In the genomic region with DNA sequence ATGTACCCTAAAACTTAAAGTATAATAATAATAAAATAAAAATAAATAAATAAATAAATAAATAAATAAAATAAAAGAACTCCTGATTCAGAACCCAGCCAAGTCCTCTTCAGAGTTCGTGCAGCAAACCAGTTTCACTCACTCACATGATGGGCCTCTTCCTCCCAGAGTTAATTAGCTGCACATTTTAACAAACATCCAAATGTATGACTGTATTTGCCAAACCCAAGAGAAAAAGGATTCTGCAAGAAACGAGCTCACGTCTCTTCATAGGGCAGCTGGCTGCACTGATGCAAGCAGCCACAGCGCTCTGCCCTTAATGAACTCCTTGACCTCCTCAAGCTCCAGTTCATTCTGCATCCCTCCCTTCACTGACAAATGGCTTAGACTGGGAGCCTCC, we compare ENCODE assay signal across 25 cellular contexts. TPM values are rescaled to one million over a fixed set of nuclear protein-coding genes. Genes with fewer than 3 reads are reported as not detected.
DNase-seq lines count a peak whose midpoint lies in the region; ATAC-seq and TF ChIP-seq lines count a peak whose summit lies in the region.
"Had no signal": no experiment of that assay in that cellular context is flagged by ENCODE, and none has a peak within 500 bp of the region (broad histone marks: within the 10 kb centered on the region; RNA-seq: fewer than 3 reads in every experiment).

No MANE protein-coding gene starts in this region.

- H3K9me3 ChIP-seq in heart left ventricle = no peaks in the 10 kb centered on the region
- H3K9me3 ChIP-seq: MG63 had no signal

- 81 to 90% (median 87%) methylated on average over 4 of the region's 4 CpGs for WGBS in heart left ventricle, 4 donors

- H3K27me3 Mint-ChIP-seq in activated T-helper 1 cell treated with anti-CD3 and anti-CD28 coated beads, Interleukin-12 subunit alpha, Interleukin-12 subunit beta, Interleukin-2, Interleukin-4 antibody, amounts not matched to agents 30 ng/mL and 10 ng/mL and 1 ng/mL, durations not matched to agents 14 hours and 24 hours and 36 hours (ENCODE audit: insufficient read depth) = no peaks in the 10 kb centered on the region
- no peaks in the 10 kb centered on the region for H3K27me3 Mint-ChIP-seq in stimulated activated naive B cell treated with anti-CD40 and anti-IgM and Interleukin-4, amounts not matched to agents 10 μg/mL and 1 μg/mL and 100 μg/mL, for 72 hours
- H3K27me3 Mint-ChIP-seq: IgD-negative memory B cell had no signal

- peak overlapping the region; percentile 31 for H3K27ac Mint-ChIP-seq in activated T-helper 1 cell treated with anti-CD3 and anti-CD28 coated beads, Interleukin-12 subunit alpha, Interleukin-12 subunit beta, Interleukin-2, Interleukin-4 antibody, amounts not matched to agents 30 ng/mL and 10 ng/mL and 1 ng/mL, durations not matched to agents 14 hours and 24 hours and 36 hours
- peak overlapping the region; percentile 65 for H3K27ac Mint-ChIP-seq in stimulated activated naive B cell treated with anti-CD40 and anti-IgM and Interleukin-4, amounts not matched to agents 10 μg/mL and 1 μg/mL and 100 μg/mL, for 72 hours
- H3K27ac Mint-ChIP-seq: CD8-positive, alpha-beta T cell; IgD-negative memory B cell had no signal

- no peak overlapping the region for H3K27ac ChIP-seq in heart left ventricle
- H3K27ac ChIP-seq: BLaER1, RWPE1 had no signal

- no peak overlapping the region for H3K4me3 Mint-ChIP-seq in activated T-helper 1 cell treated with anti-CD3 and anti-CD28 coated beads, Interleukin-12 subunit alpha, Interleukin-12 subunit beta, Interleukin-2, Interleukin-4 antibody, amounts not matched to agents 30 ng/mL and 10 ng/mL and 1 ng/mL, durations not matched to agents 14 hours and 24 hours and 36 hours
- H3K4me3 Mint-ChIP-seq in stimulated activated naive B cell treated with anti-CD40 and anti-IgM and Interleukin-4, amounts not matched to agents 10 μg/mL and 1 μg/mL and 100 μg/mL, for 72 hours = no peak overlapping the region
- H3K4me3 Mint-ChIP-seq: CD8-positive, alpha-beta T cell; IgD-negative memory B cell had no signal

- intact Hi-C loops in activated T-helper 1 cell treated with anti-CD3 and anti-CD28 coated beads, Interleukin-12 subunit alpha, Interleukin-12 subunit beta, Interleukin-2, Interleukin-4 antibody, amounts not matched to agents 30 ng/mL and 10 ng/mL and 1 ng/mL, durations not matched to agents 14 hours and 24 hours and 36 hours (cut with micrococcal nuclease) = no loop called here
- intact Hi-C loops in heart left ventricle (cut with DNase I) = no loop called here

- H3K4me1 ChIP-seq in heart left ventricle = peaks cover 0 to 11% (median 0%) of the 10 kb centered on the region in 12 donors
- H3K4me1 ChIP-seq: BLaER1 had no signal

- H3K36me3 ChIP-seq in heart left ventricle = no peaks in the 10 kb centered on the region
- H3K36me3 ChIP-seq: BLaER1, MG63 had no signal

- H3K9me3 Mint-ChIP-seq in activated T-helper 1 cell treated with anti-CD3 and anti-CD28 coated beads, Interleukin-12 subunit alpha, Interleukin-12 subunit beta, Interleukin-2, Interleukin-4 antibody, amounts not matched to agents 30 ng/mL and 10 ng/mL and 1 ng/mL, durations not matched to agents 14 hours and 24 hours and 36 hours = peaks cover 4% of the 10 kb centered on the region
- H3K9me3 Mint-ChIP-seq in stimulated activated naive B cell treated with anti-CD40 and anti-IgM and Interleukin-4, amounts not matched to agents 10 μg/mL and 1 μg/mL and 100 μg/mL, for 72 hours = peaks cover 3 to 5% of the 10 kb centered on the region in 2 donors
- H3K9me3 Mint-ChIP-seq: CD8-positive, alpha-beta T cell; IgD-negative memory B cell had no signal

- peak; percentile 52 for DNase-seq in GM03348 (ENCODE audit: low spot score)
- DNase-seq in activated T-helper 1 cell treated with anti-CD3 and anti-CD28 coated beads, Interleukin-12 subunit alpha, Interleukin-12 subunit beta, Interleukin-2, Interleukin-4 antibody, amounts not matched to agents 30 ng/mL and 10 ng/mL and 1 ng/mL, durations not matched to agents 14 hours and 24 hours and 36 hours (ENCODE audit: low spot score) = no peak
- DNase-seq in fibroblast of the conjunctiva (ENCODE audit: low read depth) = peak; percentile 45
- DNase-seq in stimulated activated naive B cell treated with anti-CD40 and anti-IgM and Interleukin-4, amounts not matched to agents 10 μg/mL and 1 μg/mL and 100 μg/mL, for 72 hours = no peak
- no peak for DNase-seq in GM19238 (ENCODE audit: insufficient read length, low spot score)
- no peak for DNase-seq in heart left ventricle
- DNase-seq: ACHN; Calu3; CD8-positive, alpha-beta T cell; EL; H7; Karpas-422; MG63; NCI-H1092 treated with DMSO at 0.1 percent for 48 hours; NCI-H1694; NCI-H2227 treated with DMSO at 0.1 percent for 48 hours; NCI-H510A treated with DMSO at 0.1 percent for 48 hours; NCI-H774; PC-3; T-helper 1 cell had no signal

- H3K4me1 Mint-ChIP-seq in activated T-helper 1 cell treated with anti-CD3 and anti-CD28 coated beads, Interleukin-12 subunit alpha, Interleukin-12 subunit beta, Interleukin-2, Interleukin-4 antibody, amounts not matched to agents 30 ng/mL and 10 ng/mL and 1 ng/mL, durations not matched to agents 14 hours and 24 hours and 36 hours (ENCODE audit: low read depth) = no peaks in the 10 kb centered on the region
- H3K4me1 Mint-ChIP-seq in stimulated activated naive B cell treated with anti-CD40 and anti-IgM and Interleukin-4, amounts not matched to agents 10 μg/mL and 1 μg/mL and 100 μg/mL, for 72 hours = peaks cover 18% of the 10 kb centered on the region in 2 donors
- H3K4me1 Mint-ChIP-seq: IgD-negative memory B cell had no signal

- TF ChIP-seq CTCF in heart left ventricle (IDR thresholded peaks at IDR 0.05) = no peak

- ATAC-seq in stimulated activated naive B cell treated with anti-CD40 and anti-IgM and Interleukin-4, amounts not matched to agents 10 μg/mL and 1 μg/mL and 100 μg/mL, for 72 hours (replicated peaks) = no peak
- ATAC-seq in HG02884 (IDR thresholded peaks at IDR 0.05; ENCODE audit: unreplicated experiment) (no peak), heart left ventricle (no peak), HG03520 (IDR thresholded peaks at IDR 0.05; ENCODE audit: unreplicated experiment) (no peak)
- ATAC-seq: CD8-positive, alpha-beta T cell; PC-3 had no signal

- H3K27me3 ChIP-seq in heart left ventricle = no peaks in the 10 kb centered on the region
- H3K27me3 ChIP-seq: BLaER1, MG63 had no signal

- TF ChIP-seq POLR2A in heart left ventricle (IDR thresholded peaks at IDR 0.05) = no peak

- H3K4me3 ChIP-seq in heart left ventricle = no peak overlapping the region
- H3K4me3 ChIP-seq: BLaER1, MG63 had no signal

- H3K36me3 Mint-ChIP-seq in activated T-helper 1 cell treated with anti-CD3 and anti-CD28 coated beads, Interleukin-12 subunit alpha, Interleukin-12 subunit beta, Interleukin-2, Interleukin-4 antibody, amounts not matched to agents 30 ng/mL and 10 ng/mL and 1 ng/mL, durations not matched to agents 14 hours and 24 hours and 36 hours (ENCODE audit: low read depth) = peaks cover 9% of the 10 kb centered on the region
- peaks cover 66 to 78% of the 10 kb centered on the region in 2 donors for H3K36me3 Mint-ChIP-seq in stimulated activated naive B cell treated with anti-CD40 and anti-IgM and Interleukin-4, amounts not matched to agents 10 μg/mL and 1 μg/mL and 100 μg/mL, for 72 hours

RNA-seq across cellular contexts. Expression of gene MREG, which starts 55.1 kb away (rescaled TPM):
- 9.2 and 10.1 TPM in 2 replicates for total RNA-seq in activated T-helper 1 cell treated with anti-CD3 and anti-CD28 coated beads, Interleukin-12 subunit alpha, Interleukin-12 subunit beta, Interleukin-2, Interleukin-4 antibody, amounts not matched to agents 30 ng/mL and 10 ng/mL and 1 ng/mL, durations not matched to agents 14 hours and 24 hours and 36 hours
- 1 to 10 TPM in 1 of 9 donors, under 1 TPM in 7, not detected in 1; 0.16 to 2.4 (median 0.40) TPM for total RNA-seq in heart left ventricle
- under 1 TPM; 0.14 to 0.23 TPM for polyA plus RNA-seq in heart left ventricle

Comparison
In these comparisons a context has a peak if more than half of its experiments do, and no peak if none do; other contexts are left out.
1. DNase-seq: peak in GM03348 (single experiment) and fibroblast of the conjunctiva (single experiment); none in activated T-helper 1 cell treated with anti-CD3 and anti-CD28 coated beads, Interleukin-12 subunit alpha, Interleukin-12 subunit beta, Interleukin-2, Interleukin-4 antibody, amounts not matched to agents 30 ng/mL and 10 ng/mL and 1 ng/mL, durations not matched to agents 14 hours and 24 hours and 36 hours (single experiment), stimulated activated naive B cell treated with anti-CD40 and anti-IgM and Interleukin-4, amounts not matched to agents 10 μg/mL and 1 μg/mL and 100 μg/mL, for 72 hours (single experiment), GM19238 (single experiment) and heart left ventricle (0 of 5).